1 cellular context compared by ENCODE assay signal in genomic region chr3:163722421-163722820, GRCh38.
TF ChIP-seq lines count a peak whose summit lies in the region.

No MANE protein-coding gene starts in this region.

TF ChIP-seq in H1, 55 proteins besides CTCF, POLR2A, EP300 and RAD21 (continued from another document):
- TF ChIP-seq, protein P1, sequence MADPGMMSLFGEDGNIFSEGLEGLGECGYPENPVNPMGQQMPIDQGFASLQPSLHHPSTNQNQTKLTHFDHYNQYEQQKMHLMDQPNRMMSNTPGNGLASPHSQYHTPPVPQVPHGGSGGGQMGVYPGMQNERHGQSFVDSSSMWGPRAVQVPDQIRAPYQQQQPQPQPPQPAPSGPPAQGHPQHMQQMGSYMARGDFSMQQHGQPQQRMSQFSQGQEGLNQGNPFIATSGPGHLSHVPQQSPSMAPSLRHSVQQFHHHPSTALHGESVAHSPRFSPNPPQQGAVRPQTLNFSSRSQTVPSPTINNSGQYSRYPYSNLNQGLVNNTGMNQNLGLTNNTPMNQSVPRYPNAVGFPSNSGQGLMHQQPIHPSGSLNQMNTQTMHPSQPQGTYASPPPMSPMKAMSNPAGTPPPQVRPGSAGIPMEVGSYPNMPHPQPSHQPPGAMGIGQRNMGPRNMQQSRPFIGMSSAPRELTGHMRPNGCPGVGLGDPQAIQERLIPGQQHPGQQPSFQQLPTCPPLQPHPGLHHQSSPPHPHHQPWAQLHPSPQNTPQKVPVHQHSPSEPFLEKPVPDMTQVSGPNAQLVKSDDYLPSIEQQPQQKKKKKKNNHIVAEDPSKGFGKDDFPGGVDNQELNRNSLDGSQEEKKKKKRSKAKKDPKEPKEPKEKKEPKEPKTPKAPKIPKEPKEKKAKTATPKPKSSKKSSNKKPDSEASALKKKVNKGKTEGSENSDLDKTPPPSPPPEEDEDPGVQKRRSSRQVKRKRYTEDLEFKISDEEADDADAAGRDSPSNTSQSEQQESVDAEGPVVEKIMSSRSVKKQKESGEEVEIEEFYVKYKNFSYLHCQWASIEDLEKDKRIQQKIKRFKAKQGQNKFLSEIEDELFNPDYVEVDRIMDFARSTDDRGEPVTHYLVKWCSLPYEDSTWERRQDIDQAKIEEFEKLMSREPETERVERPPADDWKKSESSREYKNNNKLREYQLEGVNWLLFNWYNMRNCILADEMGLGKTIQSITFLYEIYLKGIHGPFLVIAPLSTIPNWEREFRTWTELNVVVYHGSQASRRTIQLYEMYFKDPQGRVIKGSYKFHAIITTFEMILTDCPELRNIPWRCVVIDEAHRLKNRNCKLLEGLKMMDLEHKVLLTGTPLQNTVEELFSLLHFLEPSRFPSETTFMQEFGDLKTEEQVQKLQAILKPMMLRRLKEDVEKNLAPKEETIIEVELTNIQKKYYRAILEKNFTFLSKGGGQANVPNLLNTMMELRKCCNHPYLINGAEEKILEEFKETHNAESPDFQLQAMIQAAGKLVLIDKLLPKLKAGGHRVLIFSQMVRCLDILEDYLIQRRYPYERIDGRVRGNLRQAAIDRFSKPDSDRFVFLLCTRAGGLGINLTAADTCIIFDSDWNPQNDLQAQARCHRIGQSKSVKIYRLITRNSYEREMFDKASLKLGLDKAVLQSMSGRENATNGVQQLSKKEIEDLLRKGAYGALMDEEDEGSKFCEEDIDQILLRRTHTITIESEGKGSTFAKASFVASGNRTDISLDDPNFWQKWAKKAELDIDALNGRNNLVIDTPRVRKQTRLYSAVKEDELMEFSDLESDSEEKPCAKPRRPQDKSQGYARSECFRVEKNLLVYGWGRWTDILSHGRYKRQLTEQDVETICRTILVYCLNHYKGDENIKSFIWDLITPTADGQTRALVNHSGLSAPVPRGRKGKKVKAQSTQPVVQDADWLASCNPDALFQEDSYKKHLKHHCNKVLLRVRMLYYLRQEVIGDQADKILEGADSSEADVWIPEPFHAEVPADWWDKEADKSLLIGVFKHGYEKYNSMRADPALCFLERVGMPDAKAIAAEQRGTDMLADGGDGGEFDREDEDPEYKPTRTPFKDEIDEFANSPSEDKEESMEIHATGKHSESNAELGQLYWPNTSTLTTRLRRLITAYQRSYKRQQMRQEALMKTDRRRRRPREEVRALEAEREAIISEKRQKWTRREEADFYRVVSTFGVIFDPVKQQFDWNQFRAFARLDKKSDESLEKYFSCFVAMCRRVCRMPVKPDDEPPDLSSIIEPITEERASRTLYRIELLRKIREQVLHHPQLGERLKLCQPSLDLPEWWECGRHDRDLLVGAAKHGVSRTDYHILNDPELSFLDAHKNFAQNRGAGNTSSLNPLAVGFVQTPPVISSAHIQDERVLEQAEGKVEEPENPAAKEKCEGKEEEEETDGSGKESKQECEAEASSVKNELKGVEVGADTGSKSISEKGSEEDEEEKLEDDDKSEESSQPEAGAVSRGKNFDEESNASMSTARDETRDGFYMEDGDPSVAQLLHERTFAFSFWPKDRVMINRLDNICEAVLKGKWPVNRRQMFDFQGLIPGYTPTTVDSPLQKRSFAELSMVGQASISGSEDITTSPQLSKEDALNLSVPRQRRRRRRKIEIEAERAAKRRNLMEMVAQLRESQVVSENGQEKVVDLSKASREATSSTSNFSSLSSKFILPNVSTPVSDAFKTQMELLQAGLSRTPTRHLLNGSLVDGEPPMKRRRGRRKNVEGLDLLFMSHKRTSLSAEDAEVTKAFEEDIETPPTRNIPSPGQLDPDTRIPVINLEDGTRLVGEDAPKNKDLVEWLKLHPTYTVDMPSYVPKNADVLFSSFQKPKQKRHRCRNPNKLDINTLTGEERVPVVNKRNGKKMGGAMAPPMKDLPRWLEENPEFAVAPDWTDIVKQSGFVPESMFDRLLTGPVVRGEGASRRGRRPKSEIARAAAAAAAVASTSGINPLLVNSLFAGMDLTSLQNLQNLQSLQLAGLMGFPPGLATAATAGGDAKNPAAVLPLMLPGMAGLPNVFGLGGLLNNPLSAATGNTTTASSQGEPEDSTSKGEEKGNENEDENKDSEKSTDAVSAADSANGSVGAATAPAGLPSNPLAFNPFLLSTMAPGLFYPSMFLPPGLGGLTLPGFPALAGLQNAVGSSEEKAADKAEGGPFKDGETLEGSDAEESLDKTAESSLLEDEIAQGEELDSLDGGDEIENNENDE (IDR thresholded peaks at IDR 0.05; ENCODE audit: insufficient replicate concordance, low read length), result peak; percentile 31
- TF ChIP-seq NANOG (IDR thresholded peaks at IDR 0.05; ENCODE audit: insufficient read depth, low read depth, low read length, poor library complexity, severe bottlenecking) (peak; percentile 67), SP1 (IDR thresholded peaks at IDR 0.05; ENCODE audit: low read depth, low read length) (peak; percentile 50; the same call in 1 of the 2 replicates), TBP (IDR thresholded peaks at IDR 0.05; ENCODE audit: low read depth, low read length) (no peak), SIN3A (conservative IDR thresholded peaks at IDR 0.05 in 1 of 2, IDR thresholded peaks at IDR 0.05 in 1 of 2; ENCODE audit: low read depth in 1 of 2, low read length in 2 of 2) (no peak), TEAD4 (IDR thresholded peaks at IDR 0.05; ENCODE audit: low read depth, low read length) (peak; percentile 89), KDM5A (IDR thresholded peaks at IDR 0.05; ENCODE audit: low read length) (no peak), SUZ12 (IDR thresholded peaks at IDR 0.05; ENCODE audit: low read length) (no peak), ZNF274 (IDR thresholded peaks at IDR 0.05; ENCODE audit: borderline replicate concordance, extremely low read depth, low read length) (no peak), CBX8 (IDR thresholded peaks at IDR 0.05; ENCODE audit: borderline replicate concordance, low read depth, low read length) (no peak)
